ENCODE assay signal across 11 cellular contexts in the genomic region with DNA sequence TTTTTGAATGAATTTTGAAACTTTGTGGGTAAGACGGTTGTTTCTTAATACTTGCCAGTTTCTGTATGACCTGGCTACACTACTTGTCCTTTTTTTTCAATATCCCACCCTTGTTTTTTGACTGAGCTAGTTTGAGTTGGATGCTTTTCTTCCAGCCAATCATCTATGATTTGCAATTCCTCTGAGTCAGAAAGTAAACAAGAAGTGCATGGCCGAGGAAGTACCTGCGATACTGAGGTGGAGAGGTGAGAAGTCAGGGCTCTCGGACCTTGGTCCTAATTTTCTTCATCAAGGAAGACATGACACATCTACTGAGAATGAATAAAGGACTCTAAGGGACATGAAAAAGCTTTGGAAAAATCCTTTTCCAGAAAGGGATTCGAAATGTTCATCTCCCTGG.
"Had no signal": no experiment of that assay in that cellular context is flagged by ENCODE, and none has a peak within 500 bp of the region (broad histone marks: within the 10 kb centered on the region; RNA-seq: fewer than 3 reads in every experiment).

No MANE protein-coding gene starts in this region.

- H3K4me2 ChIP-seq: GM23338 had no signal

- ATAC-seq: GM23338, HCT116 had no signal

- H3K27ac ChIP-seq: GM23248 had no signal

- H3K4me1 ChIP-seq: HAP-1 had no signal

- H3K36me3 ChIP-seq: HAP-1 had no signal

- H2AFZ ChIP-seq: GM23248, GM23338 had no signal

- DNase-seq: GM23248, GOT3, H7, H9, HCEC 1CT, HFFc6 had no signal

- H3K4me3 ChIP-seq: GM23248, GM23338, HAP-1 had no signal

- FAIRE-seq: H1, H54 had no signal

- H3K9ac ChIP-seq: GM23248 had no signal
